ENCODE assay signal across 1 cellular context in genomic region chr12:53995311-53996187, GRCh38.
TF ChIP-seq lines count a peak whose summit lies in the region.

No MANE protein-coding gene starts in this region.

TF ChIP-seq in HepG2, 621 proteins besides CTCF, POLR2A, EP300 and RAD21:
- TF ChIP-seq GABPB1 (CRISPR knock-in tag; IDR thresholded peaks at IDR 0.05) (peak; percentile 20; the same call in 1 of the 2 replicates), NFATC3 (CRISPR knock-in tag; IDR thresholded peaks at IDR 0.05) (no peak), MYNN (CRISPR knock-in tag; IDR thresholded peaks at IDR 0.05; ENCODE audit: low read depth) (no peak), PAX8 (CRISPR knock-in tag; IDR thresholded peaks at IDR 0.05; ENCODE audit: borderline replicate concordance) (no peak), ZNF703 (CRISPR knock-in tag; IDR thresholded peaks at IDR 0.05; ENCODE audit: borderline replicate concordance) (no peak), ZBTB33 (CRISPR knock-in tag; IDR thresholded peaks at IDR 0.05) (peak; percentile 68; the same call in 1 of the 2 replicates), ZZZ3 (CRISPR knock-in tag; IDR thresholded peaks at IDR 0.05; ENCODE audit: borderline replicate concordance) (no peak), ZNF484 (CRISPR knock-in tag; IDR thresholded peaks at IDR 0.05; ENCODE audit: borderline replicate concordance, low read depth) (no peak), SNAI1 (CRISPR knock-in tag; IDR thresholded peaks at IDR 0.05; ENCODE audit: borderline replicate concordance) (no peak), NRL (CRISPR knock-in tag; IDR thresholded peaks at IDR 0.05; ENCODE audit: borderline replicate concordance) (no peak)
